In genomic region chrX:130139474-130140201, GRCh38 we compare ENCODE assay signal across 25 cellular contexts. TPM values are rescaled to one million over a fixed set of nuclear protein-coding genes. Genes with fewer than 3 reads are reported as not detected.
DNase-seq lines count a peak whose midpoint lies in the region; ATAC-seq, FAIRE-seq and TF ChIP-seq lines count a peak whose summit lies in the region.
"Had no signal": no experiment of that assay in that cellular context is flagged by ENCODE, and none has a peak within 500 bp of the region (broad histone marks: within the 10 kb centered on the region; RNA-seq: fewer than 3 reads in every experiment).

No MANE protein-coding gene starts in this region.

- no TSS peak for BruUV-seq in HepG2 (replicated peaks; lab: Mats Ljungman, UMichigan)

- DNase-seq in ELF-1 (ENCODE audit: low read depth, low spot score) (peak; percentile 78), NT2/D1 (ENCODE audit: low read depth, low spot score) (peak; percentile 32), iPS DF 19.7 (ENCODE audit: low read depth, low spot score) (peak; percentile 15), dedifferentiated amniotic fluid mesenchymal stem cell (ENCODE audit: extremely low spot score) (no peak), HepG2 (ENCODE audit: low spot score) (no peak)
- DNase-seq: activated CD4-positive, alpha-beta memory T cell treated with anti-CD3 and anti-CD28 coated beads for 36 hours; activated naive CD4-positive, alpha-beta T cell; activated T-cell treated with anti-CD3 and anti-CD28 coated beads, Interleukin-2, amount 50 U/mL, for 24 hours; anterior cingulate cortex; CD4-positive, CD25-positive, alpha-beta regulatory T cell; central memory CD4-positive, alpha-beta T cell; GDM1; hypothalamus; NCI-H2081; NCI-H526 treated with DMSO at 0.1 percent for 48 hours; occipital lobe; stimulated activated CD4-positive, alpha-beta T cell treated with anti-CD3 and anti-CD28 coated beads, Interleukin-12 subunit alpha, Interleukin-12 subunit beta, amount 100 ng/mL, for 4 hours; stomach; transverse colon had no signal

- H2AFZ ChIP-seq in HepG2 (ENCODE audit: low read length), result no peak overlapping the region

- H3K4me3 ChIP-seq in HUES48 (ENCODE audit: low read depth, low read length) (no peak overlapping the region), NT2/D1 (ENCODE audit: insufficient read length, low read depth) (no peak overlapping the region), HepG2 (replicated peaks in 1 of 3; ENCODE audit: insufficient read depth in 1 of 3, low read depth in 2 of 3, low read length in 3 of 3) (no peak overlapping the region)
- H3K4me3 ChIP-seq: HAP-1, stomach, transverse colon had no signal

- CTCF ChIA-PET in HepG2 (lab: Yijun Ruan, JAX; ENCODE audit: low intra/inter-chr PET ratio, low total read pairs), result no interaction called here

- in situ Hi-C loops in HepG2 (cut with HindIII; ENCODE audit: extremely low pct_ligation_motif_present, low pct_unique_long_range_greater_than_20kb), result no loop called here

- WGBS in HepG2 (ENCODE audit: low lambda C conversion rate), result 96% methylated on average over 3 of the region's 3 CpGs

- ATAC-seq in GM21717 (IDR thresholded peaks at IDR 0.05; ENCODE audit: unreplicated experiment) (no peak), GM21447 (IDR thresholded peaks at IDR 0.05; ENCODE audit: unreplicated experiment) (no peak), HepG2 (no peak)
- ATAC-seq: SK-N-SH treated with all-trans-retinoic acid at 6 μM for 48 hours had no signal

- H3K36me3 ChIP-seq in HUES48 (ENCODE audit: control insufficient read depth, insufficient read depth, low read length), result peaks cover 75% of the 10 kb centered on the region
- H3K36me3 ChIP-seq in NT2/D1 (ENCODE audit: insufficient read depth, insufficient read length, low read length), result peaks cover 39% of the 10 kb centered on the region
- peaks cover 4 to 22% of the 10 kb centered on the region in 2 experiments; a peak in 3 of 5 replicates for H3K36me3 ChIP-seq in HepG2 (replicated peaks in 1 of 2; ENCODE audit: control insufficient read depth in 1 of 2, insufficient read depth in 2 of 2, low read length in 2 of 2)

- H3K9ac ChIP-seq in HUES48 (ENCODE audit: low read depth, low read length), result no peak overlapping the region
- no peak overlapping the region for H3K9ac ChIP-seq in NT2/D1 (ENCODE audit: insufficient read length, low read depth)
- no peak overlapping the region for H3K9ac ChIP-seq in HepG2 (ENCODE audit: insufficient read depth, low read depth, low read length)

- no peaks in the 10 kb centered on the region for H4K20me1 ChIP-seq in HepG2 (ENCODE audit: insufficient read depth, low read length)

- TF ChIP-seq EP300 in HepG2 (IDR thresholded peaks at IDR 0.05; ENCODE audit: low read depth in 2 of 2, low read length in 2 of 2) (no peak), HepG2 (CRISPR knock-in tag; IDR thresholded peaks at IDR 0.05; ENCODE audit: borderline replicate concordance) (no peak)

- no peak for FAIRE-seq in HepG2 (lab: Jason Lieb, UNC)
- FAIRE-seq: frontal cortex had no signal

- H3K27me3 ChIP-seq in HUES48 (ENCODE audit: control insufficient read depth, insufficient read depth, low read length), result peaks cover 11% of the 10 kb centered on the region
- no peaks in the 10 kb centered on the region for H3K27me3 ChIP-seq in NT2/D1 (ENCODE audit: insufficient read depth, insufficient read length)
- no peaks in the 10 kb centered on the region for H3K27me3 ChIP-seq in HepG2 (ENCODE audit: control insufficient read depth in 1 of 2, insufficient read depth in 2 of 2, low read length in 2 of 2)
- H3K27me3 ChIP-seq: stomach, transverse colon had no signal

- H3K79me2 ChIP-seq in HepG2 (ENCODE audit: insufficient read depth, low read length), result no peaks in the 10 kb centered on the region

- TF ChIP-seq RAD21 in HepG2 (CRISPR knock-in tag; IDR thresholded peaks at IDR 0.05), result no peak

- TF ChIP-seq CTCF in HepG2 (CRISPR knock-in tag; IDR thresholded peaks at IDR 0.05), result no peak

- peaks cover 9% of the 10 kb centered on the region for H3K4me1 ChIP-seq in HUES48 (ENCODE audit: control insufficient read depth, insufficient read depth, low read length)
- no peaks in the 10 kb centered on the region for H3K4me1 ChIP-seq in NT2/D1 (ENCODE audit: insufficient read depth, insufficient read length)
- no peaks in the 10 kb centered on the region for H3K4me1 ChIP-seq in HepG2 (ENCODE audit: insufficient read depth, low read length)
- H3K4me1 ChIP-seq: HAP-1, stomach, transverse colon had no signal

- no peaks in the 10 kb centered on the region for H3K9me3 ChIP-seq in HUES48 (ENCODE audit: control insufficient read depth, insufficient read depth, low read length)
- no peaks in the 10 kb centered on the region for H3K9me3 ChIP-seq in NT2/D1 (ENCODE audit: insufficient read depth, low read length)
- H3K9me3 ChIP-seq in HepG2 (ENCODE audit: low read length), result no peaks in the 10 kb centered on the region
- H3K9me3 ChIP-seq: HAP-1, stomach, transverse colon had no signal

- POLR2A ChIA-PET in HepG2 (lab: Yijun Ruan, JAX), result no interaction called here

- no peak overlapping the region for H3K4me2 ChIP-seq in HepG2 (ENCODE audit: low read depth, low read length)

- peak overlapping the region; percentile 5 for H3K27ac ChIP-seq in HUES48 (ENCODE audit: low read depth, low read length)
- no peak overlapping the region for H3K27ac ChIP-seq in HepG2 (ENCODE audit: extremely low read length, insufficient read depth, low read length)
- H3K27ac ChIP-seq: stomach, transverse colon had no signal

- intact Hi-C loops in HepG2 (cut with micrococcal nuclease; ENCODE audit: unreplicated experiment), result no loop called here

- no peak for TF ChIP-seq POLR2A in HepG2 (IDR thresholded peaks at IDR 0.05; ENCODE audit: insufficient read depth in 1 of 2, low read depth in 2 of 2, low read length in 2 of 2)

RNA-seq across cellular contexts. Expression of gene AIFM1, which starts 26.0 kb away (rescaled TPM):
- 46.9 and 69.3 TPM in 2 replicates for total RNA-seq in HepG2 (2016; rRNA removed; fragmentation: Illumina TruSeq; extraction: Trizol)
- total RNA-seq in HepG2 (2016; cell fraction: cytosol; rRNA removed; fragmentation: Illumina TruSeq; extraction: Trizol; ENCODE audit: low read depth), result 12.3 and 17.1 TPM in 2 replicates
- 48.7 and 65.5 TPM in 2 replicates for total RNA-seq in HepG2 (2016; cell fraction: insoluble cytoplasmic fraction; rRNA removed; fragmentation: Illumina TruSeq; extraction: Trizol)
- total RNA-seq in HepG2 (2016; cell fraction: membrane; rRNA removed; fragmentation: Illumina TruSeq; extraction: Trizol), result 23.7 and 29.4 TPM in 2 replicates
- 47.2 and 56.1 TPM in 2 replicates for total RNA-seq in HepG2 (2016; cell fraction: nucleus; rRNA removed; fragmentation: Illumina TruSeq; extraction: Trizol)
- polyA plus RNA-seq in HepG2 (2011; rRNA removed), result 35.0 and 42.8 TPM in 2 replicates
- polyA plus RNA-seq in HepG2 (2011; cell fraction: cytosol; rRNA removed), result 37.1 and 44.4 TPM in 2 replicates
- polyA plus RNA-seq in HepG2 (2011; cell fraction: nucleus; rRNA removed), result 11.8 and 14.9 TPM in 2 replicates
- 35.1 and 40.3 TPM in 2 replicates for polyA plus RNA-seq in HepG2 (2012)
- polyA plus RNA-seq in HepG2 (2016; cell fraction: cytosol; fragmentation: Illumina TruSeq; extraction: Trizol; ENCODE audit: low read depth), result 24.7 and 26.6 TPM in 2 replicates
- 85.8 and 88.7 TPM in 2 replicates for polyA plus RNA-seq in HepG2 (2016; cell fraction: insoluble cytoplasmic fraction; fragmentation: Illumina TruSeq; extraction: Trizol; ENCODE audit: low read depth)
- 26.3 and 31.8 TPM in 2 replicates for polyA plus RNA-seq in HepG2 (2016; cell fraction: membrane; fragmentation: Illumina TruSeq; extraction: Trizol; ENCODE audit: low read depth)
- 67.7 and 76.4 TPM in 2 replicates for polyA plus RNA-seq in HepG2 (2016; cell fraction: nucleus; fragmentation: Illumina TruSeq; extraction: Trizol; ENCODE audit: insufficient read depth, low read depth)
- 13.9 and 27.6 TPM in 2 replicates for polyA minus RNA-seq in HepG2 (2011; rRNA and poly(A)+ RNA removed; ENCODE audit: low replicate concordance)
- polyA minus RNA-seq in HepG2 (2011; cell fraction: cytosol; rRNA and poly(A)+ RNA removed), result 21.3 and 25.6 TPM in 2 replicates
- polyA minus RNA-seq in HepG2 (2011; cell fraction: nucleus; rRNA and poly(A)+ RNA removed), result 11.3 and 13.1 TPM in 2 replicates

RNA-seq across cellular contexts. Expression of gene ELF4, which starts 29.3 kb away (rescaled TPM):
- 1.3 and 1.5 TPM in 2 replicates for total RNA-seq in HepG2 (2016; rRNA removed; fragmentation: Illumina TruSeq; extraction: Trizol)
- total RNA-seq in HepG2 (2016; cell fraction: cytosol; rRNA removed; fragmentation: Illumina TruSeq; extraction: Trizol; ENCODE audit: low read depth), result 0.35 and 1.0 TPM in 2 replicates
- 1.3 and 1.4 TPM in 2 replicates for total RNA-seq in HepG2 (2016; cell fraction: insoluble cytoplasmic fraction; rRNA removed; fragmentation: Illumina TruSeq; extraction: Trizol)
- 1.5 and 2.0 TPM in 2 replicates for total RNA-seq in HepG2 (2016; cell fraction: membrane; rRNA removed; fragmentation: Illumina TruSeq; extraction: Trizol)
- 1.0 and 1.5 TPM in 2 replicates for total RNA-seq in HepG2 (2016; cell fraction: nucleus; rRNA removed; fragmentation: Illumina TruSeq; extraction: Trizol)
- 2.6 and 3.2 TPM in 2 replicates for polyA plus RNA-seq in HepG2 (2011; rRNA removed)
- 2.6 and 2.7 TPM in 2 replicates for polyA plus RNA-seq in HepG2 (2011; cell fraction: cytosol; rRNA removed)
- polyA plus RNA-seq in HepG2 (2011; cell fraction: nucleus; rRNA removed), result 2.5 and 2.8 TPM in 2 replicates
- polyA plus RNA-seq in HepG2 (2012), result 3.9 and 4.2 TPM in 2 replicates
- polyA plus RNA-seq in HepG2 (2016; cell fraction: cytosol; fragmentation: Illumina TruSeq; extraction: Trizol; ENCODE audit: low read depth), result 0.44 and 0.53 TPM in 2 replicates
- polyA plus RNA-seq in HepG2 (2016; cell fraction: insoluble cytoplasmic fraction; fragmentation: Illumina TruSeq; extraction: Trizol; ENCODE audit: low read depth), result 1.6 and 1.9 TPM in 2 replicates
- 1.7 and 2.0 TPM in 2 replicates for polyA plus RNA-seq in HepG2 (2016; cell fraction: membrane; fragmentation: Illumina TruSeq; extraction: Trizol; ENCODE audit: low read depth)
- 1.9 and 2.0 TPM in 2 replicates for polyA plus RNA-seq in HepG2 (2016; cell fraction: nucleus; fragmentation: Illumina TruSeq; extraction: Trizol; ENCODE audit: insufficient read depth, low read depth)
- 10.0 and 60.2 TPM in 2 replicates for polyA minus RNA-seq in HepG2 (2011; rRNA and poly(A)+ RNA removed; ENCODE audit: low replicate concordance)
- polyA minus RNA-seq in HepG2 (2011; cell fraction: cytosol; rRNA and poly(A)+ RNA removed), result 3.6 and 4.7 TPM in 2 replicates
- polyA minus RNA-seq in HepG2 (2011; cell fraction: nucleus; rRNA and poly(A)+ RNA removed), result 1.4 and 1.6 TPM in 2 replicates

RNA-seq across cellular contexts. Expression of gene RAB33A, which starts 32.1 kb away (rescaled TPM):
- not detected in 2 replicates for total RNA-seq in HepG2 (2016; rRNA removed; fragmentation: Illumina TruSeq; extraction: Trizol)
- total RNA-seq in HepG2 (2016; cell fraction: cytosol; rRNA removed; fragmentation: Illumina TruSeq; extraction: Trizol; ENCODE audit: low read depth), result not detected in 2 replicates
- not detected in 2 replicates for total RNA-seq in HepG2 (2016; cell fraction: insoluble cytoplasmic fraction; rRNA removed; fragmentation: Illumina TruSeq; extraction: Trizol)
- total RNA-seq in HepG2 (2016; cell fraction: membrane; rRNA removed; fragmentation: Illumina TruSeq; extraction: Trizol), result not detected in 2 replicates
- total RNA-seq in HepG2 (2016; cell fraction: nucleus; rRNA removed; fragmentation: Illumina TruSeq; extraction: Trizol), result not detected in 2 replicates
- polyA plus RNA-seq in HepG2 (2011; rRNA removed), result 0.18 and 0.26 TPM in 2 replicates
- polyA plus RNA-seq in HepG2 (2011; cell fraction: cytosol; rRNA removed), result 0.24 and 0.42 TPM in 2 replicates
- polyA plus RNA-seq in HepG2 (2011; cell fraction: nucleus; rRNA removed), result 0.26 TPM in 1 of 2 replicates, not detected in the other
- polyA plus RNA-seq in HepG2 (2012), result not detected in 2 replicates
- polyA plus RNA-seq in HepG2 (2016; cell fraction: cytosol; fragmentation: Illumina TruSeq; extraction: Trizol; ENCODE audit: low read depth), result not detected in 2 replicates
- not detected in 2 replicates for polyA plus RNA-seq in HepG2 (2016; cell fraction: insoluble cytoplasmic fraction; fragmentation: Illumina TruSeq; extraction: Trizol; ENCODE audit: low read depth)
- not detected in 2 replicates for polyA plus RNA-seq in HepG2 (2016; cell fraction: membrane; fragmentation: Illumina TruSeq; extraction: Trizol; ENCODE audit: low read depth)
- polyA plus RNA-seq in HepG2 (2016; cell fraction: nucleus; fragmentation: Illumina TruSeq; extraction: Trizol; ENCODE audit: insufficient read depth, low read depth), result not detected in 2 replicates
- polyA minus RNA-seq in HepG2 (2011; rRNA and poly(A)+ RNA removed; ENCODE audit: low replicate concordance), result not detected in 2 replicates
- not detected in 2 replicates for polyA minus RNA-seq in HepG2 (2011; cell fraction: cytosol; rRNA and poly(A)+ RNA removed)
- 0.39 TPM in 1 of 2 replicates, not detected in the other for polyA minus RNA-seq in HepG2 (2011; cell fraction: nucleus; rRNA and poly(A)+ RNA removed)

Comparison
In these comparisons a context has a peak if more than half of its experiments do, and no peak if none do; other contexts are left out.
1. DNase-seq: peak in ELF-1 (single experiment), NT2/D1 (single experiment) and iPS DF 19.7 (single experiment); none in dedifferentiated amniotic fluid mesenchymal stem cell (single experiment) and HepG2 (single experiment).